Comparison of ENCODE assay signal across 8 cellular contexts in genomic region chr19:8412783-8413592, GRCh38. TPM values are rescaled to one million over a fixed set of nuclear protein-coding genes. Genes with fewer than 3 reads are reported as not detected.
A peak's percentile ranks its signal among the peaks of the same experiment; 100 is the strongest.
DNase-seq lines count a peak whose midpoint lies in the region; ATAC-seq and TF ChIP-seq lines count a peak whose summit lies in the region.

Gene MARCHF2 (plus strand): TSS chr19:8413305. CDS start chr19:8421841, 8,536 bp downstream.

- H3K9me2 ChIP-seq in GM23338 (ENCODE audit: insufficient read depth): no peaks in the 10 kb centered on the region

- no peak within 1 kb of the TSS for H3K27ac ChIP-seq in GM23338 (ENCODE audit: low read depth)

- 0 out of 2 replicates have a peak, but pooled peaks cover 6% of the 10 kb centered on the region for H3K27me3 ChIP-seq in GM23338 (ENCODE audit: insufficient read depth)

- peaks cover 18% of the 10 kb centered on the region for H3K27me3 Mint-ChIP-seq in GM23338 (ENCODE audit: insufficient read depth, low read depth, poor library complexity)
- no peaks in the 10 kb centered on the region for H3K27me3 Mint-ChIP-seq in naive thymus-derived CD8-positive, alpha-beta T cell
- H3K27me3 Mint-ChIP-seq in stimulated activated naive B cell treated with anti-CD40 and anti-IgM and Interleukin-4, amounts not matched to agents 10 μg/mL and 1 μg/mL and 100 μg/mL, for 72 hours: no peaks in the 10 kb centered on the region

- peak within 1 kb of the TSS; percentile 90 for H3K4me2 ChIP-seq in GM23338

- H3K4me1 ChIP-seq in GM23338 (ENCODE audit: insufficient read depth): peaks cover 4% of the 10 kb centered on the region; the same call in 1 of the 2 replicates

- H3K4me3 Mint-ChIP-seq in GM23338: peak within 1 kb of the TSS; percentile 66
- peak within 1 kb of the TSS; percentile 57 to 85 (median 74) for H3K4me3 Mint-ChIP-seq in naive thymus-derived CD8-positive, alpha-beta T cell
- peak within 1 kb of the TSS; percentile 59 to 79 for H3K4me3 Mint-ChIP-seq in stimulated activated naive B cell treated with anti-CD40 and anti-IgM and Interleukin-4, amounts not matched to agents 10 μg/mL and 1 μg/mL and 100 μg/mL, for 72 hours

- no peak within 1 kb of the TSS for H3K27ac Mint-ChIP-seq in GM23338
- peak within 1 kb of the TSS in 7 of 10 donors; percentile 19 to 71 (median 65) for H3K27ac Mint-ChIP-seq in naive thymus-derived CD8-positive, alpha-beta T cell
- H3K27ac Mint-ChIP-seq in stimulated activated naive B cell treated with anti-CD40 and anti-IgM and Interleukin-4, amounts not matched to agents 10 μg/mL and 1 μg/mL and 100 μg/mL, for 72 hours: no peak within 1 kb of the TSS

- peak within 1 kb of the TSS; percentile 73 for H3K4me3 ChIP-seq in GM23338

- 0 out of 2 replicates have a peak, but pooled peaks cover 5% of the 10 kb centered on the region for H3F3A ChIP-seq in GM23338 (replicated peaks; ENCODE audit: low read depth)

- H3K9me3 Mint-ChIP-seq in GM23338: no peaks in the 10 kb centered on the region; the same call in 2 of the 3 replicates
- H3K9me3 Mint-ChIP-seq in naive thymus-derived CD8-positive, alpha-beta T cell: no peaks in the 10 kb centered on the region
- no peaks in the 10 kb centered on the region for H3K9me3 Mint-ChIP-seq in stimulated activated naive B cell treated with anti-CD40 and anti-IgM and Interleukin-4, amounts not matched to agents 10 μg/mL and 1 μg/mL and 100 μg/mL, for 72 hours

- POLR2A ChIA-PET in naive thymus-derived CD8-positive, alpha-beta T cell (lab: Charles Lee): interaction anchor here (0.6 to 3.4 kb wide), 14 partner anchors 19 to 167 kb away, joined by 3 to 30 read pairs (median 4); partner anchors contain the start of genes HNRNPM, RAB11B and ZNF414

- peak; percentile 97 for ATAC-seq in GM23338
- peak; percentile 99 to 100 for ATAC-seq in naive thymus-derived CD8-positive, alpha-beta T cell
- ATAC-seq in stimulated activated naive B cell treated with anti-CD40 and anti-IgM and Interleukin-4, amounts not matched to agents 10 μg/mL and 1 μg/mL and 100 μg/mL, for 72 hours (replicated peaks): peak; percentile 100

- no peaks in the 10 kb centered on the region for H3K36me3 Mint-ChIP-seq in GM23338 (ENCODE audit: low read depth)
- no peaks in the 10 kb centered on the region for H3K36me3 Mint-ChIP-seq in naive thymus-derived CD8-positive, alpha-beta T cell
- H3K36me3 Mint-ChIP-seq in stimulated activated naive B cell treated with anti-CD40 and anti-IgM and Interleukin-4, amounts not matched to agents 10 μg/mL and 1 μg/mL and 100 μg/mL, for 72 hours: no peaks in the 10 kb centered on the region

- H2AFZ ChIP-seq in GM23338: peak within 1 kb of the TSS; percentile 97

- DNase-seq in EH (ENCODE audit: low read depth): peak; percentile 96
- peak; percentile 95 for DNase-seq in GM23338 (ENCODE audit: low spot score)
- peak; percentile 92 for DNase-seq in LHCN-M2 (ENCODE audit: low read depth)
- DNase-seq in RKO (ENCODE audit: low spot score): peak; percentile 96
- peak; percentile 96 for DNase-seq in activated T-helper 1 cell treated with Interleukin-2 at 50 U/mL for 16 hours (ENCODE audit: low read depth)
- peak; percentile 96 for DNase-seq in fibroblast of gingiva (ENCODE audit: low read depth)
- DNase-seq in naive thymus-derived CD8-positive, alpha-beta T cell: peak; percentile 88 to 97 (median 94)
- DNase-seq in stimulated activated naive B cell treated with anti-CD40 and anti-IgM and Interleukin-4, amounts not matched to agents 10 μg/mL and 1 μg/mL and 100 μg/mL, for 72 hours: peak; percentile 95

- peak; percentile 44 to 69 for TF ChIP-seq CTCF in GM23338 (conservative IDR thresholded peaks at IDR 0.05; ENCODE audit: low read depth in 2 of 2)

- H3K36me3 ChIP-seq in GM23338 (ENCODE audit: insufficient read depth): no peaks in the 10 kb centered on the region

- peaks cover 4% of the 10 kb centered on the region for H3K4me1 Mint-ChIP-seq in GM23338
- H3K4me1 Mint-ChIP-seq in naive thymus-derived CD8-positive, alpha-beta T cell: peaks cover 3 to 19% (median 7%) of the 10 kb centered on the region in 4 donors
- peaks cover 3 to 9% of the 10 kb centered on the region in 2 donors for H3K4me1 Mint-ChIP-seq in stimulated activated naive B cell treated with anti-CD40 and anti-IgM and Interleukin-4, amounts not matched to agents 10 μg/mL and 1 μg/mL and 100 μg/mL, for 72 hours

- H4K20me1 ChIP-seq in GM23338 (replicated peaks; ENCODE audit: insufficient read depth): no peaks in the 10 kb centered on the region

- no peaks in the 10 kb centered on the region for H3K79me2 ChIP-seq in GM23338 (replicated peaks; ENCODE audit: insufficient read depth)

TF ChIP-seq in GM23338, 12 proteins besides CTCF, POLR2A, EP300 and RAD21:
- TF ChIP-seq REST (IDR thresholded peaks at IDR 0.05; ENCODE audit: unreplicated experiment) (no peak), CREB1 (CRISPR knock-in tag; IDR thresholded peaks at IDR 0.05; ENCODE audit: low read depth) (peak; percentile 58; the same call in 1 of the 2 replicates)

RNA-seq across cellular contexts. Expression of gene MARCHF2, which starts in this region (rescaled TPM):
- total RNA-seq in GM23338 (2014; rRNA removed; shearing (Covaris generic)): 50.1 and 58.7 TPM in 2 replicates
- 18.9 and 20.7 TPM in 2 replicates for polyA plus RNA-seq in GM23338 (2016; fragmentation: Nextera tagmentation; extraction: Ambion mirVana)
- 34.2 and 44.5 TPM in 2 replicates for total RNA-seq in LHCN-M2 (2014; rRNA removed)
- polyA plus RNA-seq in LHCN-M2 (2012): 22.1 TPM
- 10 to 100 TPM; 25.8 to 31.4 TPM for total RNA-seq in naive thymus-derived CD8-positive, alpha-beta T cell
- polyA plus RNA-seq in naive thymus-derived CD8-positive, alpha-beta T cell: 10 to 100 TPM; 21.1 to 40.1 (median 38.2) TPM

Comparison
In these comparisons a context has a peak if more than half of its experiments do, and no peak if none do; other contexts are left out.
1. H3K27ac Mint-ChIP-seq: peak in naive thymus-derived CD8-positive, alpha-beta T cell (7 of 10); none in GM23338 (single experiment) and stimulated activated naive B cell treated with anti-CD40 and anti-IgM and Interleukin-4, amounts not matched to agents 10 μg/mL and 1 μg/mL and 100 μg/mL, for 72 hours (single experiment).
2. Peak in every context shown above with its lines, with median percentiles within 50 percentile points of each other: DNase-seq, ATAC-seq and H3K4me3 Mint-ChIP-seq.